32 cellular contexts compared by ENCODE assay signal in the genomic region with DNA sequence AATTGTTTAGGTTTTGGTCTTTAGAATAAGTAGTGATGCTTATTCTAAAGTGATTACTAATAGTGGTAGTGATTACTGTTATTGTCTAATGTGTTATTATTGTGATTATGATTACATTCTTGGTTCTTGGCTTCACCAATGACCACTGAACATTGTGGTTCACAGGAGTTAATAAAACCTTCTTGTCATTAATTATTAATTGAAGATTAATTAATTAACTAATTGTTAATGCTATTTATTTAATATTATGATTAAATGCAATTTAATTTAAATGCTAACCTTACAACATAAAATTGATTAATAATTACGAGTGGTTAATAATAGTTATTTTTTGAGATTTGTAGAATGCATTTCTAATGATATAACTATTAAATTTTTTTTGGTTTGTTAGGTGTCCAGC.
"Had no signal": no experiment of that assay in that cellular context is flagged by ENCODE, and none has a peak within 500 bp of the region (broad histone marks: within the 10 kb centered on the region; RNA-seq: fewer than 3 reads in every experiment).

No MANE protein-coding gene starts in this region.

- H3K9me3 Mint-ChIP-seq: activated CD8-positive, alpha-beta T cell treated with anti-CD3 and anti-CD28 coated beads for 36 hours; brain; endodermal cell had no signal

- H3K4me1 Mint-ChIP-seq: activated naive CD8-positive, alpha-beta T cell treated with anti-CD3 and anti-CD28 coated beads, Interleukin-2, amount 10 ng/mL, durations not matched to agents 7 days and 5 days; brain; T-helper 17 cell had no signal

- H3K36me3 Mint-ChIP-seq: activated naive CD4-positive, alpha-beta T cell treated with anti-CD3 and anti-CD28 coated beads, Interleukin-2, amount 10 ng/mL, durations not matched to agents 7 days and 5 days; activated naive CD4-positive, alpha-beta T cell treated with anti-CD3 and anti-CD28 coated beads, Interleukin-2, amount 50 U/mL, for 72 hours; activated naive CD8-positive, alpha-beta T cell treated with anti-CD3 and anti-CD28 coated beads, Interleukin-2, amount 10 ng/mL, durations not matched to agents 7 days and 5 days; brain had no signal

- H3K36me3 ChIP-seq: ascending aorta, breast epithelium, cardiac muscle cell, gastrocnemius medialis, heart right ventricle had no signal

- H3K4me1 ChIP-seq: ascending aorta, breast epithelium, gastrocnemius medialis, heart right ventricle had no signal

- ATAC-seq: activated CD8-positive, alpha-beta T cell treated with anti-CD3 and anti-CD28 coated beads for 36 hours; activated naive CD4-positive, alpha-beta T cell treated with anti-CD3 and anti-CD28 coated beads, Interleukin-2, amount 50 U/mL, for 72 hours; activated T-cell treated with anti-CD3 and anti-CD28 coated beads, Interleukin-2, amount 50 U/mL, for 72 hours; esophagus mucosa; gastrocnemius medialis; heart right ventricle; T-helper 17 cell had no signal

- H3K4me3 Mint-ChIP-seq: activated CD8-positive, alpha-beta T cell treated with anti-CD3 and anti-CD28 coated beads for 36 hours; activated naive CD4-positive, alpha-beta T cell treated with anti-CD3 and anti-CD28 coated beads, Interleukin-2, amount 10 ng/mL, durations not matched to agents 7 days and 5 days; activated naive CD8-positive, alpha-beta T cell treated with anti-CD3 and anti-CD28 coated beads, Interleukin-2, amount 10 ng/mL, durations not matched to agents 7 days and 5 days; activated T-cell treated with anti-CD3 and anti-CD28 coated beads, Interleukin-2, amount 50 U/mL, for 72 hours; brain; dendritic cell treated with granulocyte-macrophage colony-stimulating factor and Interleukin-4, amounts not matched to agents 40 ng/mL and 50 ng/mL, for 4 days; endodermal cell; T-helper 17 cell; T-helper 2 cell treated with Interferon-gamma antibody and Interleukin-4, amounts not matched to agents 5 μg/mL and 100 μg/mL, for 36 hours had no signal

- DNase-seq: activated CD4-positive, alpha-beta T cell treated with anti-CD3 and anti-CD28 coated beads for 1 hour; activated CD4-positive, alpha-beta T cell treated with anti-CD3 and anti-CD28 coated beads for 4 hours; activated CD4-positive, alpha-beta T cell treated with anti-CD3 and anti-CD28 coated beads, Interleukin-2, amount 50 U/mL, for 1 hour; activated CD4-positive, alpha-beta T cell treated with anti-CD3 and anti-CD28 coated beads, Interleukin-2, amount 50 U/mL, for 48 hours; activated CD8-positive, alpha-beta memory T cell treated with anti-CD3 and anti-CD28 coated beads for 24 hours; activated CD8-positive, alpha-beta T cell treated with anti-CD3 and anti-CD28 coated beads for 36 hours; activated gamma-delta T cell; activated naive CD4-positive, alpha-beta T cell; activated naive CD4-positive, alpha-beta T cell treated with anti-CD3 and anti-CD28 coated beads, Interleukin-2, amount 10 ng/mL, durations not matched to agents 7 days and 5 days; activated naive CD8-positive, alpha-beta T cell treated with anti-CD3 and anti-CD28 coated beads, Interleukin-2, amount 10 ng/mL, durations not matched to agents 7 days and 5 days; activated T-cell treated with anti-CD3 and anti-CD28 coated beads, Interleukin-2, amount 50 U/mL, for 72 hours; central memory CD4-positive, alpha-beta T cell; cerebellar nuclear complex; dorsolateral prefrontal cortex; effector memory CD4-positive, alpha-beta T cell; endodermal cell; foreskin fibroblast; gastrocnemius medialis; glutamatergic neuron; heart right ventricle; T-helper 1 cell; T-helper 17 cell; T1000 had no signal

- H3K27ac Mint-ChIP-seq: activated CD8-positive, alpha-beta T cell treated with anti-CD3 and anti-CD28 coated beads for 36 hours; activated naive CD4-positive, alpha-beta T cell treated with anti-CD3 and anti-CD28 coated beads, Interleukin-2, amount 10 ng/mL, durations not matched to agents 7 days and 5 days; activated naive CD4-positive, alpha-beta T cell treated with anti-CD3 and anti-CD28 coated beads, Interleukin-2, amount 50 U/mL, for 72 hours; activated naive CD8-positive, alpha-beta T cell treated with anti-CD3 and anti-CD28 coated beads, Interleukin-2, amount 10 ng/mL, durations not matched to agents 7 days and 5 days; activated T-cell treated with anti-CD3 and anti-CD28 coated beads, Interleukin-2, amount 50 U/mL, for 72 hours; brain; dendritic cell treated with granulocyte-macrophage colony-stimulating factor and Interleukin-4, amounts not matched to agents 40 ng/mL and 50 ng/mL, for 4 days; endodermal cell; T-helper 17 cell; T-helper 2 cell treated with Interferon-gamma antibody and Interleukin-4, amounts not matched to agents 5 μg/mL and 100 μg/mL, for 36 hours had no signal

- H3K27ac ChIP-seq: ascending aorta, breast epithelium, cardiac muscle cell, coronary artery, dorsolateral prefrontal cortex, gastrocnemius medialis, heart right ventricle had no signal

- H3K9me3 ChIP-seq: ascending aorta, breast epithelium, gastrocnemius medialis, heart right ventricle had no signal

- H3K4me3 ChIP-seq: ascending aorta, breast epithelium, cardiac muscle cell, coronary artery, dorsolateral prefrontal cortex, gastrocnemius medialis, heart right ventricle had no signal

- H3K27me3 ChIP-seq: ascending aorta, breast epithelium, cardiac muscle cell, dorsolateral prefrontal cortex, gastrocnemius medialis, heart right ventricle had no signal

- H3K27me3 Mint-ChIP-seq: activated CD8-positive, alpha-beta T cell treated with anti-CD3 and anti-CD28 coated beads for 36 hours; activated naive CD4-positive, alpha-beta T cell treated with anti-CD3 and anti-CD28 coated beads, Interleukin-2, amount 10 ng/mL, durations not matched to agents 7 days and 5 days; activated naive CD8-positive, alpha-beta T cell treated with anti-CD3 and anti-CD28 coated beads, Interleukin-2, amount 10 ng/mL, durations not matched to agents 7 days and 5 days; brain; dendritic cell treated with granulocyte-macrophage colony-stimulating factor and Interleukin-4, amounts not matched to agents 40 ng/mL and 50 ng/mL, for 4 days; T-helper 17 cell had no signal
